In the genomic region with DNA sequence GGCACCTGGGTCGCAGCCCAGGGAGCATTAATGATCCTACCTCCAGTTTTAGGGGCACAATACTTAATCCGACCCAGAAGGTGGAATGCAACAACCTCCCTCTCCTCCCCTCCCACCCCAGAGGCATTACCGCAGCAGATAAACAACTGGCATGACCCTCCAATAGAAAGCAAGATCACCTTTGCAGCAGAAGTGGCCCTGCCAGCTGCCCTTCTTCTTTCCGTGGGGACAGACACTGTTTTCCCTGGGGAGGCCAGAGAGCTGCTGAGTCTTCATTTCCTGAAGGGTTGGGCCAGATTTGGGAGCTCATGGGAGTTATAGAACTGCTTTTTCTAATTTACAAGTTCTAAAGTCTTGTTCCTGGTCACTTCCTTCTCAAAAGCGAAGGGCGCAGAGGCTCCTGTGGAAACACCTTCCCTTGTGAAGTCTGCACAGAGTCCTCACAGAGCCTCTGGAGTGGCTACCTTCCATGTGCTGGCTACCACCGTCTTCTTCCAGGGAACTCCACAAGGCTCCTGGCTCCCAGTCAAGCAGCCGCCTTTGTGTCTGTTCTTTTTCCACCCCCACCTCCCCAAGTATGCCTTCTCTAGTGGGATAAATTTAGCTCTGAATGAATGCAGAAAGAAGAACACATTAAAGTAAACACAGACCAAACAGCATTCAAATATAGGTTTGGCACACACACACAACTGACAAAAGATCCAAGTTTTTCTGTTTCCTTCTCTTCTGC, we compare ENCODE assay signal across 1 cellular context.
TF ChIP-seq lines count a peak whose summit lies in the region.

No MANE protein-coding gene starts in this region.

TF ChIP-seq in H1, 55 proteins besides CTCF, POLR2A, EP300 and RAD21:
- TF ChIP-seq JUN (IDR thresholded peaks at IDR 0.05; ENCODE audit: low read depth, low read length) (no peak), GTF2F1 (IDR thresholded peaks at IDR 0.05; ENCODE audit: borderline replicate concordance, low read depth, low read length) (no peak), KDM5A (IDR thresholded peaks at IDR 0.05; ENCODE audit: low read length) (no peak), HDAC2 (IDR thresholded peaks at IDR 0.05; ENCODE audit: borderline replicate concordance in 1 of 2, low read depth in 2 of 2, low read length in 2 of 2) (no peak), SIN3A (conservative IDR thresholded peaks at IDR 0.05 in 1 of 2, IDR thresholded peaks at IDR 0.05 in 1 of 2; ENCODE audit: low read depth in 1 of 2, low read length in 2 of 2) (no peak), BCL11A (IDR thresholded peaks at IDR 0.05; ENCODE audit: low read depth in 2 of 2, low read length in 2 of 2) (no peak), FOSL1 (IDR thresholded peaks at IDR 0.05; ENCODE audit: insufficient read depth, low read depth, low read length) (no peak), BACH1 (IDR thresholded peaks at IDR 0.05; ENCODE audit: low read length) (no peak), KDM1A (IDR thresholded peaks at IDR 0.05; ENCODE audit: borderline replicate concordance, low read length) (no peak), SIRT6 (IDR thresholded peaks at IDR 0.05; ENCODE audit: low read length) (no peak), TCF12 (IDR thresholded peaks at IDR 0.05; ENCODE audit: low read depth, low read length) (no peak), SAP30 (IDR thresholded peaks at IDR 0.05; ENCODE audit: insufficient read depth, insufficient replicate concordance, low read length) (no peak), RNF2 (IDR thresholded peaks at IDR 0.05; ENCODE audit: borderline replicate concordance, low read depth, low read length, missing control alignments, poor library complexity, severe bottlenecking) (no peak), CHD2 (IDR thresholded peaks at IDR 0.05; ENCODE audit: low read length) (no peak), RBBP5 (IDR thresholded peaks at IDR 0.05; ENCODE audit: borderline replicate concordance, low read depth, low read length) (no peak), RFX5 (IDR thresholded peaks at IDR 0.05; ENCODE audit: borderline replicate concordance, low read depth, low read length) (no peak), YY1 (IDR thresholded peaks at IDR 0.05; ENCODE audit: low read depth, low read length) (no peak), NRF1 (IDR thresholded peaks at IDR 0.05; ENCODE audit: low read depth, low read length) (no peak)
- TF ChIP-seq, protein P1, sequence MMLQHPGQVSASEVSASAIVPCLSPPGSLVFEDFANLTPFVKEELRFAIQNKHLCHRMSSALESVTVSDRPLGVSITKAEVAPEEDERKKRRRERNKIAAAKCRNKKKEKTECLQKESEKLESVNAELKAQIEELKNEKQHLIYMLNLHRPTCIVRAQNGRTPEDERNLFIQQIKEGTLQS (IDR thresholded peaks at IDR 0.05; ENCODE audit: insufficient read depth, low read depth, low read length): no peak
- TF ChIP-seq, protein P2, sequence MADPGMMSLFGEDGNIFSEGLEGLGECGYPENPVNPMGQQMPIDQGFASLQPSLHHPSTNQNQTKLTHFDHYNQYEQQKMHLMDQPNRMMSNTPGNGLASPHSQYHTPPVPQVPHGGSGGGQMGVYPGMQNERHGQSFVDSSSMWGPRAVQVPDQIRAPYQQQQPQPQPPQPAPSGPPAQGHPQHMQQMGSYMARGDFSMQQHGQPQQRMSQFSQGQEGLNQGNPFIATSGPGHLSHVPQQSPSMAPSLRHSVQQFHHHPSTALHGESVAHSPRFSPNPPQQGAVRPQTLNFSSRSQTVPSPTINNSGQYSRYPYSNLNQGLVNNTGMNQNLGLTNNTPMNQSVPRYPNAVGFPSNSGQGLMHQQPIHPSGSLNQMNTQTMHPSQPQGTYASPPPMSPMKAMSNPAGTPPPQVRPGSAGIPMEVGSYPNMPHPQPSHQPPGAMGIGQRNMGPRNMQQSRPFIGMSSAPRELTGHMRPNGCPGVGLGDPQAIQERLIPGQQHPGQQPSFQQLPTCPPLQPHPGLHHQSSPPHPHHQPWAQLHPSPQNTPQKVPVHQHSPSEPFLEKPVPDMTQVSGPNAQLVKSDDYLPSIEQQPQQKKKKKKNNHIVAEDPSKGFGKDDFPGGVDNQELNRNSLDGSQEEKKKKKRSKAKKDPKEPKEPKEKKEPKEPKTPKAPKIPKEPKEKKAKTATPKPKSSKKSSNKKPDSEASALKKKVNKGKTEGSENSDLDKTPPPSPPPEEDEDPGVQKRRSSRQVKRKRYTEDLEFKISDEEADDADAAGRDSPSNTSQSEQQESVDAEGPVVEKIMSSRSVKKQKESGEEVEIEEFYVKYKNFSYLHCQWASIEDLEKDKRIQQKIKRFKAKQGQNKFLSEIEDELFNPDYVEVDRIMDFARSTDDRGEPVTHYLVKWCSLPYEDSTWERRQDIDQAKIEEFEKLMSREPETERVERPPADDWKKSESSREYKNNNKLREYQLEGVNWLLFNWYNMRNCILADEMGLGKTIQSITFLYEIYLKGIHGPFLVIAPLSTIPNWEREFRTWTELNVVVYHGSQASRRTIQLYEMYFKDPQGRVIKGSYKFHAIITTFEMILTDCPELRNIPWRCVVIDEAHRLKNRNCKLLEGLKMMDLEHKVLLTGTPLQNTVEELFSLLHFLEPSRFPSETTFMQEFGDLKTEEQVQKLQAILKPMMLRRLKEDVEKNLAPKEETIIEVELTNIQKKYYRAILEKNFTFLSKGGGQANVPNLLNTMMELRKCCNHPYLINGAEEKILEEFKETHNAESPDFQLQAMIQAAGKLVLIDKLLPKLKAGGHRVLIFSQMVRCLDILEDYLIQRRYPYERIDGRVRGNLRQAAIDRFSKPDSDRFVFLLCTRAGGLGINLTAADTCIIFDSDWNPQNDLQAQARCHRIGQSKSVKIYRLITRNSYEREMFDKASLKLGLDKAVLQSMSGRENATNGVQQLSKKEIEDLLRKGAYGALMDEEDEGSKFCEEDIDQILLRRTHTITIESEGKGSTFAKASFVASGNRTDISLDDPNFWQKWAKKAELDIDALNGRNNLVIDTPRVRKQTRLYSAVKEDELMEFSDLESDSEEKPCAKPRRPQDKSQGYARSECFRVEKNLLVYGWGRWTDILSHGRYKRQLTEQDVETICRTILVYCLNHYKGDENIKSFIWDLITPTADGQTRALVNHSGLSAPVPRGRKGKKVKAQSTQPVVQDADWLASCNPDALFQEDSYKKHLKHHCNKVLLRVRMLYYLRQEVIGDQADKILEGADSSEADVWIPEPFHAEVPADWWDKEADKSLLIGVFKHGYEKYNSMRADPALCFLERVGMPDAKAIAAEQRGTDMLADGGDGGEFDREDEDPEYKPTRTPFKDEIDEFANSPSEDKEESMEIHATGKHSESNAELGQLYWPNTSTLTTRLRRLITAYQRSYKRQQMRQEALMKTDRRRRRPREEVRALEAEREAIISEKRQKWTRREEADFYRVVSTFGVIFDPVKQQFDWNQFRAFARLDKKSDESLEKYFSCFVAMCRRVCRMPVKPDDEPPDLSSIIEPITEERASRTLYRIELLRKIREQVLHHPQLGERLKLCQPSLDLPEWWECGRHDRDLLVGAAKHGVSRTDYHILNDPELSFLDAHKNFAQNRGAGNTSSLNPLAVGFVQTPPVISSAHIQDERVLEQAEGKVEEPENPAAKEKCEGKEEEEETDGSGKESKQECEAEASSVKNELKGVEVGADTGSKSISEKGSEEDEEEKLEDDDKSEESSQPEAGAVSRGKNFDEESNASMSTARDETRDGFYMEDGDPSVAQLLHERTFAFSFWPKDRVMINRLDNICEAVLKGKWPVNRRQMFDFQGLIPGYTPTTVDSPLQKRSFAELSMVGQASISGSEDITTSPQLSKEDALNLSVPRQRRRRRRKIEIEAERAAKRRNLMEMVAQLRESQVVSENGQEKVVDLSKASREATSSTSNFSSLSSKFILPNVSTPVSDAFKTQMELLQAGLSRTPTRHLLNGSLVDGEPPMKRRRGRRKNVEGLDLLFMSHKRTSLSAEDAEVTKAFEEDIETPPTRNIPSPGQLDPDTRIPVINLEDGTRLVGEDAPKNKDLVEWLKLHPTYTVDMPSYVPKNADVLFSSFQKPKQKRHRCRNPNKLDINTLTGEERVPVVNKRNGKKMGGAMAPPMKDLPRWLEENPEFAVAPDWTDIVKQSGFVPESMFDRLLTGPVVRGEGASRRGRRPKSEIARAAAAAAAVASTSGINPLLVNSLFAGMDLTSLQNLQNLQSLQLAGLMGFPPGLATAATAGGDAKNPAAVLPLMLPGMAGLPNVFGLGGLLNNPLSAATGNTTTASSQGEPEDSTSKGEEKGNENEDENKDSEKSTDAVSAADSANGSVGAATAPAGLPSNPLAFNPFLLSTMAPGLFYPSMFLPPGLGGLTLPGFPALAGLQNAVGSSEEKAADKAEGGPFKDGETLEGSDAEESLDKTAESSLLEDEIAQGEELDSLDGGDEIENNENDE (IDR thresholded peaks at IDR 0.05; ENCODE audit: insufficient replicate concordance, low read length): no peak
